ENCODE assay signal across 8 cellular contexts in the genomic region with DNA sequence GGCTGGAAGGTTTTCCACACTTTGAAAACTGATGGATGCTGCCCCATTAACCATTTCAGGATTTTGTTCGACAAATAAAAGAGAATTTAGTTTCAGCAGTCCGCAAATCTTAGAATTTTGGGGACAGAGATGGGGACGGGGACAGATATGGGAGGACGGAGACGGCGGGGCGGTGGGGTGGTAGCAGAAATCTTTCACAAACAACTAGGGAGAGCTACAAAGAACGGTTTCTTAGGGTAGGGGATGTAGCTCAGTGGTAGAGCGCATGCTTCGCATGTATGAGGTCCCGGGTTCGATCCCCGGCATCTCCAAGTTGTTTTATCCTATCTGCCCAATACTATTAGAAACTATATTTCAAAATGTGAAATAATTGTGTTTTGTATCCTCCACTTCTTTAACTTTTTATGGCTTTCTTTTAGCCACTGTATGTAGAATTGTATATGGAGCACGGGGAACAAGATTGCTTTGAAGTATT. TPM values are rescaled to one million over a fixed set of nuclear protein-coding genes. Genes with fewer than 3 reads are reported as not detected.
DNase-seq lines count a peak whose midpoint lies in the region; ATAC-seq and TF ChIP-seq lines count a peak whose summit lies in the region.

No MANE protein-coding gene starts in this region.

- H2AFZ ChIP-seq in MM.1S (ENCODE audit: low read length): peak overlapping the region; percentile 62

- peak; percentile 47 for ATAC-seq in GM21529 (IDR thresholded peaks at IDR 0.05; ENCODE audit: unreplicated experiment)

- intact Hi-C loops in head of caudate nucleus (cut with DNase I) (loop anchor here (2.0 kb wide), 1 partner anchor 14 kb away; a partner anchor contains a TSS), ovary (cut with DNase I) (loop anchor here in 2 of 4 donors (2.0 to 10.0 kb wide), 2 partner anchors 16 to 922 kb away; a partner anchor contains a TSS), thyroid gland (cut with DNase I) (no loop called here)

- no peak for TF ChIP-seq EP300 in ovary (IDR thresholded peaks at IDR 0.05)

- H3K9ac ChIP-seq in MM.1S (ENCODE audit: low read length): peak overlapping the region; percentile 79

- peaks cover 20 to 31% (median 29%) of the 10 kb centered on the region in 3 donors for H3K4me1 Mint-ChIP-seq in CD8-positive, alpha-beta memory T cell

- no peaks in the 10 kb centered on the region for H3K9me3 ChIP-seq in CD8-positive, alpha-beta memory T cell (ENCODE audit: low read length)
- H3K9me3 ChIP-seq in MM.1S (replicated peaks; ENCODE audit: insufficient read depth, low read length) (no peaks in the 10 kb centered on the region), ovary (no peaks in the 10 kb centered on the region), thyroid gland (no peaks in the 10 kb centered on the region)

- no peak overlapping the region for H3K4me3 Mint-ChIP-seq in CD8-positive, alpha-beta memory T cell

- peak; percentile 58 to 81 (median 76) for DNase-seq in CD8-positive, alpha-beta memory T cell
- peak; percentile 73 for DNase-seq in MM.1S
- DNase-seq in SHP77 treated with DMSO at 0.1 percent for 48 hours (lab: John Stamatoyannopoulos, UW): peak; percentile 59
- DNase-seq in activated naive CD4-positive, alpha-beta T cell (lab: John Stamatoyannopoulos, UW): peak; percentile 38 to 71 (median 64)
- DNase-seq in head of caudate nucleus: peak; percentile 66 to 94 (median 82)
- DNase-seq in ovary: peak; percentile 70 to 84 (median 82)
- peak; percentile 64 to 65 for DNase-seq in thyroid gland

- H4K20me1 ChIP-seq in MM.1S (ENCODE audit: insufficient read depth, low read length): no peaks in the 10 kb centered on the region

- peaks cover 11% of the 10 kb centered on the region for H3K4me1 ChIP-seq in CD8-positive, alpha-beta memory T cell (ENCODE audit: insufficient read depth, low read length)
- H3K4me1 ChIP-seq in MM.1S (ENCODE audit: low read length) (0 out of 2 replicates have a peak, but pooled peaks cover 8% of the 10 kb centered on the region), ovary (ENCODE audit: insufficient read depth) (peaks cover 3% of the 10 kb centered on the region), thyroid gland (peaks cover 3 to 4% of the 10 kb centered on the region in 2 donors)

- no peaks in the 10 kb centered on the region for H3K9me3 Mint-ChIP-seq in CD8-positive, alpha-beta memory T cell

- H3K27me3 Mint-ChIP-seq in CD8-positive, alpha-beta memory T cell: peaks cover 0 to 4% of the 10 kb centered on the region in 2 donors

- peak overlapping the region; percentile 64 for H3K27ac ChIP-seq in CD8-positive, alpha-beta memory T cell (ENCODE audit: low read depth, low read length)
- H3K27ac ChIP-seq in MM.1S (ENCODE audit: low read length) (peak overlapping the region; percentile 90), ovary (peak overlapping the region; percentile 64 to 72), thyroid gland (peak overlapping the region; percentile 56 to 88 (median 87))

- H3K4me3 ChIP-seq in CD8-positive, alpha-beta memory T cell (ENCODE audit: low read length): peak overlapping the region; percentile 89
- H3K4me3 ChIP-seq in MM.1S (ENCODE audit: low read length) (peak overlapping the region; percentile 85), ovary (peak overlapping the region; percentile 46), thyroid gland (replicated peaks in 1 of 3) (peak overlapping the region in 2 of 3 donors; percentile 33 to 46)

- H3K27ac Mint-ChIP-seq in CD8-positive, alpha-beta memory T cell: no peak overlapping the region

- POLR2A ChIA-PET in CD8-positive, alpha-beta memory T cell (lab: Charles Lee): interaction anchor here (0.6 to 3.1 kb wide), 10 partner anchors 11 to 699 kb away, joined by 3 to 34 read pairs (median 6); a partner anchor contains a TSS

- no peaks in the 10 kb centered on the region for H3K36me3 ChIP-seq in CD8-positive, alpha-beta memory T cell (ENCODE audit: insufficient read depth, low read length)
- H3K36me3 ChIP-seq in MM.1S (replicated peaks; ENCODE audit: insufficient read depth, low read length) (no peaks in the 10 kb centered on the region), ovary (no peaks in the 10 kb centered on the region), thyroid gland (no peaks in the 10 kb centered on the region)

- peaks cover 0 to 7% (median 0%) of the 10 kb centered on the region in 3 donors for H3K36me3 Mint-ChIP-seq in CD8-positive, alpha-beta memory T cell

- H3K9me2 ChIP-seq in MM.1S (replicated peaks; ENCODE audit: insufficient read depth, low read length): no peaks in the 10 kb centered on the region

- H3K79me2 ChIP-seq in MM.1S (ENCODE audit: low read length): no peaks in the 10 kb centered on the region

- TF ChIP-seq CTCF in MM.1S (IDR thresholded peaks at IDR 0.05; ENCODE audit: low read length) (no peak), ovary (IDR thresholded peaks at IDR 0.05) (no peak), thyroid gland (IDR thresholded peaks at IDR 0.05) (no peak)

- peaks cover 33% of the 10 kb centered on the region for H3F3A ChIP-seq in MM.1S (ENCODE audit: insufficient read depth, low read length)

- peak overlapping the region; percentile 87 for H3K4me2 ChIP-seq in MM.1S (ENCODE audit: low read depth, low read length)

- no peaks in the 10 kb centered on the region for H3K27me3 ChIP-seq in CD8-positive, alpha-beta memory T cell (ENCODE audit: insufficient read depth, low read length, poor library complexity, severe bottlenecking)
- H3K27me3 ChIP-seq in MM.1S (replicated peaks; ENCODE audit: insufficient read depth, low read length) (no peaks in the 10 kb centered on the region), ovary (no peaks in the 10 kb centered on the region), thyroid gland (no peaks in the 10 kb centered on the region)

- CTCF ChIA-PET in CD8-positive, alpha-beta memory T cell (lab: Charles Lee): interaction anchor here (0.7 to 4.4 kb wide), 6 partner anchors 11 to 42 kb away, joined by 3 to 40 read pairs (median 13); a partner anchor contains a TSS

- 0 to 2% (median 1%) methylated on average over 14 of the region's 14 CpGs for WGBS in ovary, 3 donors
- WGBS in thyroid gland, 2 donors: 3 to 4% methylated on average over 14 of the region's 14 CpGs

- TF ChIP-seq POLR2A in ovary (IDR thresholded peaks at IDR 0.05) (no peak), thyroid gland (IDR thresholded peaks at IDR 0.05) (no peak)

RNA-seq across cellular contexts. Expression of a gene that starts 15.1 kb away (rescaled TPM):
- total RNA-seq in CD8-positive, alpha-beta memory T cell: 10 to 100 TPM; 90.0 to 91.4 TPM
- polyA plus RNA-seq in CD8-positive, alpha-beta memory T cell: 166 TPM
- total RNA-seq in ovary (10 to 100 TPM; 48.6 to 78.9 (median 58.4) TPM), thyroid gland (10 to 100 TPM; 54.6 to 68.4 (median 63.8) TPM)
- polyA plus RNA-seq in ovary: 10 to 100 TPM; 53.5 to 69.7 TPM

RNA-seq across cellular contexts. Expression of a gene that starts 43.5 kb away (rescaled TPM):
- 10 to 100 TPM; 34.5 to 36.1 TPM for total RNA-seq in CD8-positive, alpha-beta memory T cell
- 39.7 TPM for polyA plus RNA-seq in CD8-positive, alpha-beta memory T cell
- 10 to 100 TPM; 10.9 to 17.5 (median 15.5) TPM for total RNA-seq in ovary
- 10 to 100 TPM in 1 of 2 donors, 1 to 10 TPM in 1; 8.5 to 18.2 TPM for polyA plus RNA-seq in ovary
- 10 to 100 TPM; 11.9 to 17.6 (median 15.0) TPM for total RNA-seq in thyroid gland

RNA-seq across cellular contexts. Expression of a gene that starts 53.2 kb away (rescaled TPM):
- under 1 TPM in 1 of 2 experiments, not detected in 1; 0.09 TPM for total RNA-seq in CD8-positive, alpha-beta memory T cell
- polyA plus RNA-seq in CD8-positive, alpha-beta memory T cell: not detected
- total RNA-seq in ovary (not detected), thyroid gland (not detected)
- under 1 TPM; 0.02 to 0.05 TPM for polyA plus RNA-seq in ovary

Comparison
In these comparisons a context has a peak if more than half of its experiments do, and no peak if none do; other contexts are left out.
1. Peak in every context shown above with its lines: DNase-seq, ATAC-seq, H3K4me3 ChIP-seq and H3K27ac ChIP-seq.